9 cellular contexts compared by ENCODE assay signal in genomic region chr18:45197526-45197970, GRCh38.
DNase-seq lines count a peak whose midpoint lies in the region; ATAC-seq and TF ChIP-seq lines count a peak whose summit lies in the region.
"Had no signal": no experiment of that assay in that cellular context is flagged by ENCODE, and none has a peak within 500 bp of the region (broad histone marks: within the 10 kb centered on the region; RNA-seq: fewer than 3 reads in every experiment).

No MANE protein-coding gene starts in this region.

- peaks cover 7% of the 10 kb centered on the region for H3K36me3 ChIP-seq in OCI-LY3 (replicated peaks; ENCODE audit: low read depth, low read length)
- H3K36me3 ChIP-seq in endodermal cell (ENCODE audit: control insufficient read depth, insufficient read depth, low read length): no peaks in the 10 kb centered on the region
- no peaks in the 10 kb centered on the region for H3K36me3 ChIP-seq in hepatocyte (replicated peaks; ENCODE audit: insufficient read depth, low read depth)

- peak overlapping the region; percentile 34 for H3K4me3 ChIP-seq in OCI-LY3 (ENCODE audit: low read length)
- H3K4me3 ChIP-seq in endodermal cell (ENCODE audit: low read length): no peak overlapping the region
- no peak overlapping the region for H3K4me3 ChIP-seq in hepatocyte

- H3K9me3 ChIP-seq in OCI-LY3 (ENCODE audit: insufficient read depth, low read length): peaks cover 5% of the 10 kb centered on the region
- no peaks in the 10 kb centered on the region for H3K9me3 ChIP-seq in endodermal cell (ENCODE audit: control insufficient read depth, low read length)
- no peaks in the 10 kb centered on the region for H3K9me3 ChIP-seq in hepatocyte (ENCODE audit: low read depth)

- H2AFZ ChIP-seq in OCI-LY3 (ENCODE audit: low read depth, low read length): peak overlapping the region; percentile 42; the same call in 1 of the 2 replicates
- no peak overlapping the region for H2AFZ ChIP-seq in hepatocyte

- H3K27me3 ChIP-seq in OCI-LY3 (ENCODE audit: low read depth, low read length): no peaks in the 10 kb centered on the region
- no peaks in the 10 kb centered on the region for H3K27me3 ChIP-seq in endodermal cell (ENCODE audit: control insufficient read depth, insufficient read depth, low read length, poor library complexity, severe bottlenecking)
- H3K27me3 ChIP-seq in hepatocyte: no peaks in the 10 kb centered on the region

- peaks cover 7% of the 10 kb centered on the region for H3K9me3 Mint-ChIP-seq in activated CD8-positive, alpha-beta memory T cell treated with anti-CD3 and anti-CD28 coated beads, Interleukin-2, amount 10 ng/mL, durations not matched to agents 7 days and 5 days (ENCODE audit: low read depth)
- H3K9me3 Mint-ChIP-seq in endodermal cell: no peaks in the 10 kb centered on the region

- TF ChIP-seq CTCF in OCI-LY3 (IDR thresholded peaks at IDR 0.05; ENCODE audit: low read depth, low read length) (no peak), endodermal cell (conservative IDR thresholded peaks at IDR 0.05) (no peak), hepatocyte (IDR thresholded peaks at IDR 0.05; ENCODE audit: poor library complexity) (no peak)

- H3K79me2 ChIP-seq in OCI-LY3 (ENCODE audit: low read length) (no peaks in the 10 kb centered on the region), hepatocyte (no peaks in the 10 kb centered on the region)

- peak; percentile 74 for DNase-seq in activated CD8-positive, alpha-beta memory T cell treated with anti-CD3 and anti-CD28 coated beads, Interleukin-2, amount 10 ng/mL, durations not matched to agents 7 days and 5 days
- DNase-seq in activated CD8-positive, alpha-beta memory T cell treated with anti-CD3 and anti-CD28 coated beads for 24 hours: no peak
- DNase-seq in stimulated activated CD4-positive, alpha-beta T cell treated with anti-CD3 and anti-CD28 coated beads, TNF-alpha, amount 100 ng/mL, for 48 hours (ENCODE audit: low read depth in 3 of 3): peak in 2 of 3 donors; percentile 2 to 11
- no peak for DNase-seq in endodermal cell
- no peak for DNase-seq in hepatocyte (ENCODE audit: low spot score)
- DNase-seq in DMS114 treated with DMSO at 0.1 percent for 48 hours (lab: John Stamatoyannopoulos, UW; ENCODE audit: unreplicated experiment): no peak

- H4K20me1 ChIP-seq in OCI-LY3 (ENCODE audit: insufficient read depth, low read length) (no peaks in the 10 kb centered on the region), hepatocyte (ENCODE audit: insufficient read depth, poor library complexity, severe bottlenecking) (no peaks in the 10 kb centered on the region)

- H3K9ac ChIP-seq in OCI-LY3 (ENCODE audit: low read length) (peak overlapping the region; percentile 10; the same call in 1 of the 2 replicates), endodermal cell (ENCODE audit: extremely low read depth, low read length, poor library complexity, severe bottlenecking) (no peak overlapping the region)

- H3K9me2 ChIP-seq in hepatocyte (replicated peaks; ENCODE audit: insufficient read depth): no peaks in the 10 kb centered on the region

- peak; percentile 96 for ATAC-seq in activated CD8-positive, alpha-beta memory T cell treated with anti-CD3 and anti-CD28 coated beads, Interleukin-2, amount 10 ng/mL, durations not matched to agents 7 days and 5 days
- peak; percentile 98 for ATAC-seq in HG02763 (IDR thresholded peaks at IDR 0.05; ENCODE audit: unreplicated experiment)

- H3K27ac Mint-ChIP-seq in activated CD8-positive, alpha-beta memory T cell treated with anti-CD3 and anti-CD28 coated beads, Interleukin-2, amount 10 ng/mL, durations not matched to agents 7 days and 5 days: peak overlapping the region; percentile 60
- no peak overlapping the region for H3K27ac Mint-ChIP-seq in endodermal cell

- H3K27me3 Mint-ChIP-seq in activated CD8-positive, alpha-beta memory T cell treated with anti-CD3 and anti-CD28 coated beads, Interleukin-2, amount 10 ng/mL, durations not matched to agents 7 days and 5 days: peaks cover 7% of the 10 kb centered on the region
- H3K27me3 Mint-ChIP-seq in endodermal cell (ENCODE audit: insufficient read depth): peaks cover 2% of the 10 kb centered on the region

- H3K4me1 Mint-ChIP-seq in activated CD8-positive, alpha-beta memory T cell treated with anti-CD3 and anti-CD28 coated beads, Interleukin-2, amount 10 ng/mL, durations not matched to agents 7 days and 5 days: peaks cover 35% of the 10 kb centered on the region
- no peaks in the 10 kb centered on the region for H3K4me1 Mint-ChIP-seq in endodermal cell

- H3K4me3 Mint-ChIP-seq in activated CD8-positive, alpha-beta memory T cell treated with anti-CD3 and anti-CD28 coated beads, Interleukin-2, amount 10 ng/mL, durations not matched to agents 7 days and 5 days: no peak overlapping the region
- no peak overlapping the region for H3K4me3 Mint-ChIP-seq in endodermal cell

- CTCF ChIA-PET in activated CD8-positive, alpha-beta memory T cell treated with anti-CD3 and anti-CD28 coated beads, Interleukin-2, amount 10 ng/mL, durations not matched to agents 7 days and 5 days (lab: Charles Lee): interaction anchor here (3.2 kb wide), 1 partner anchor 15 kb away, joined by 11 read pairs; no protein-coding TSS in a partner anchor

- H3K4me2 ChIP-seq in OCI-LY3 (ENCODE audit: low read length): peak overlapping the region; percentile 57
- H3K4me2 ChIP-seq in hepatocyte: no peak overlapping the region

- H3K27ac ChIP-seq in OCI-LY3 (ENCODE audit: low read length) (peak overlapping the region; percentile 64), endodermal cell (ENCODE audit: low read depth, low read length) (no peak overlapping the region), hepatocyte (no peak overlapping the region)
- H3K27ac ChIP-seq: C4-2B had no signal

- 89 to 93% methylated on average over 3 to 4 of the region's 5 CpGs for WGBS in endodermal cell (ENCODE audit: insufficient coverage in 1 of 2, insufficient read length in 1 of 2), 2 experiments
- 93% methylated on average over 5 of the region's 5 CpGs for WGBS in hepatocyte (ENCODE audit: low lambda C conversion rate, missing lambda C conversion rate)

- H3K4me1 ChIP-seq in OCI-LY3 (ENCODE audit: low read length): peaks cover 30% of the 10 kb centered on the region
- no peaks in the 10 kb centered on the region for H3K4me1 ChIP-seq in endodermal cell (ENCODE audit: control insufficient read depth, insufficient read depth, low read length)
- no peaks in the 10 kb centered on the region for H3K4me1 ChIP-seq in hepatocyte (ENCODE audit: insufficient read depth)

- H3K36me3 Mint-ChIP-seq in activated CD8-positive, alpha-beta memory T cell treated with anti-CD3 and anti-CD28 coated beads, Interleukin-2, amount 10 ng/mL, durations not matched to agents 7 days and 5 days: peaks cover 13% of the 10 kb centered on the region
- H3K36me3 Mint-ChIP-seq in endodermal cell (ENCODE audit: low read depth): no peaks in the 10 kb centered on the region

Comparison
In these comparisons a context has a peak if more than half of its experiments do, and no peak if none do; other contexts are left out.
1. DNase-seq: peak in activated CD8-positive, alpha-beta memory T cell treated with anti-CD3 and anti-CD28 coated beads, Interleukin-2, amount 10 ng/mL, durations not matched to agents 7 days and 5 days (single experiment) and stimulated activated CD4-positive, alpha-beta T cell treated with anti-CD3 and anti-CD28 coated beads, TNF-alpha, amount 100 ng/mL, for 48 hours (2 of 3); none in activated CD8-positive, alpha-beta memory T cell treated with anti-CD3 and anti-CD28 coated beads for 24 hours (single experiment), endodermal cell (single experiment), hepatocyte (single experiment) and DMS114 treated with DMSO at 0.1 percent for 48 hours (single experiment).